ENCODE assay signal across 27 cellular contexts in genomic region chr4:72207196-72207595, GRCh38.
"Had no signal": no experiment of that assay in that cellular context is flagged by ENCODE, and none has a peak within 500 bp of the region (broad histone marks: within the 10 kb centered on the region; RNA-seq: fewer than 3 reads in every experiment).

No MANE protein-coding gene starts in this region.

- H3K36me3 ChIP-seq: gastrocnemius medialis, heart right ventricle, neural progenitor cell, right lobe of liver, thoracic aorta, tibial nerve, upper lobe of right lung, uterus had no signal

- H3K27me3 ChIP-seq: gastrocnemius medialis, heart right ventricle, neural progenitor cell, right lobe of liver, tibial nerve, upper lobe of right lung, uterus had no signal

- H3K27ac Mint-ChIP-seq: memory B cell; naive thymus-derived CD4-positive, alpha-beta T cell; nephron; neural progenitor cell; progenitor cell of endocrine pancreas; stimulated activated naive B cell treated with anti-CD40 and anti-IgM and Interleukin-4, amounts not matched to agents 10 μg/mL and 1 μg/mL and 100 μg/mL, for 72 hours; stimulated activated naive CD8-positive, alpha-beta T cell treated with anti-CD3 and anti-CD28 coated beads, Interleukin-15, Interleukin-2, amounts not matched to agents 100 ng/mL and 50 ng/mL, for 24 hours had no signal

- H3K79me2 ChIP-seq: parathyroid adenoma had no signal

- H3K9me3 Mint-ChIP-seq: memory B cell; nephron; neural progenitor cell; stimulated activated naive CD8-positive, alpha-beta T cell treated with anti-CD3 and anti-CD28 coated beads, Interleukin-15, Interleukin-2, amounts not matched to agents 100 ng/mL and 50 ng/mL, for 24 hours had no signal

- H3K4me3 Mint-ChIP-seq: memory B cell; naive thymus-derived CD4-positive, alpha-beta T cell; nephron; neural progenitor cell; stimulated activated naive B cell treated with anti-CD40 and anti-IgM and Interleukin-4, amounts not matched to agents 10 μg/mL and 1 μg/mL and 100 μg/mL, for 72 hours; stimulated activated naive CD8-positive, alpha-beta T cell treated with anti-CD3 and anti-CD28 coated beads, Interleukin-15, Interleukin-2, amounts not matched to agents 100 ng/mL and 50 ng/mL, for 24 hours had no signal

- H3K27me3 Mint-ChIP-seq: memory B cell; progenitor cell of endocrine pancreas; stimulated activated naive B cell treated with anti-CD40 and anti-IgM and Interleukin-4, amounts not matched to agents 10 μg/mL and 1 μg/mL and 100 μg/mL, for 72 hours; stimulated activated naive CD8-positive, alpha-beta T cell treated with anti-CD3 and anti-CD28 coated beads, Interleukin-15, Interleukin-2, amounts not matched to agents 100 ng/mL and 50 ng/mL, for 24 hours had no signal

- FAIRE-seq: islet of Langerhans, small intestine had no signal

- H3K4me3 ChIP-seq: gastrocnemius medialis, heart right ventricle, lung, neural progenitor cell, right lobe of liver, thoracic aorta, tibial nerve, upper lobe of right lung, uterus had no signal

- DNase-seq: cortex of kidney; foreskin fibroblast; gastrocnemius medialis; glutamatergic neuron; heart right ventricle; hippocampal formation; left colon; midbrain; naive thymus-derived CD4-positive, alpha-beta T cell; right lobe of liver; small intestine; stimulated activated CD4-positive, alpha-beta T cell treated with anti-CD3 and anti-CD28 coated beads, Interleukin-15, amount 100 ng/mL, for 24 hours; stimulated activated CD4-positive, alpha-beta T cell treated with anti-CD3 and anti-CD28 coated beads, Interleukin-2, amount 100 ng/mL, for 48 hours; stimulated activated naive B cell treated with anti-CD40 and anti-IgM and Interleukin-4, amounts not matched to agents 10 μg/mL and 1 μg/mL and 100 μg/mL, for 72 hours; upper lobe of right lung; uterus had no signal

- H2AFZ ChIP-seq: neural progenitor cell, parathyroid adenoma had no signal

- H3K36me3 Mint-ChIP-seq: memory B cell; naive thymus-derived CD4-positive, alpha-beta T cell; neural progenitor cell; stimulated activated naive B cell treated with anti-CD40 and anti-IgM and Interleukin-4, amounts not matched to agents 10 μg/mL and 1 μg/mL and 100 μg/mL, for 72 hours had no signal

- ATAC-seq: esophagus mucosa; gastrocnemius medialis; heart right ventricle; left colon; naive thymus-derived CD4-positive, alpha-beta T cell; right lobe of liver; stimulated activated naive B cell treated with anti-CD40 and anti-IgM and Interleukin-4, amounts not matched to agents 10 μg/mL and 1 μg/mL and 100 μg/mL, for 72 hours; upper lobe of right lung had no signal

- H3K4me2 ChIP-seq: neural progenitor cell had no signal

- H3K4me1 Mint-ChIP-seq: memory B cell; naive thymus-derived CD4-positive, alpha-beta T cell; nephron; neural progenitor cell; stimulated activated naive B cell treated with anti-CD40 and anti-IgM and Interleukin-4, amounts not matched to agents 10 μg/mL and 1 μg/mL and 100 μg/mL, for 72 hours had no signal

- H3K9ac ChIP-seq: neural progenitor cell, parathyroid adenoma had no signal

- H3K9me3 ChIP-seq: gastrocnemius medialis, heart right ventricle, right lobe of liver, thoracic aorta, tibial nerve, upper lobe of right lung, uterus had no signal

- H3K4me1 ChIP-seq: gastrocnemius medialis, heart right ventricle, neural progenitor cell, parathyroid adenoma, right lobe of liver, tibial nerve, upper lobe of right lung, uterus had no signal

- H3K27ac ChIP-seq: gastrocnemius medialis, heart right ventricle, neural progenitor cell, parathyroid adenoma, right lobe of liver, thoracic aorta, tibial nerve, upper lobe of right lung, uterus had no signal
